Comparison of ENCODE assay signal across 23 cellular contexts in the genomic region with DNA sequence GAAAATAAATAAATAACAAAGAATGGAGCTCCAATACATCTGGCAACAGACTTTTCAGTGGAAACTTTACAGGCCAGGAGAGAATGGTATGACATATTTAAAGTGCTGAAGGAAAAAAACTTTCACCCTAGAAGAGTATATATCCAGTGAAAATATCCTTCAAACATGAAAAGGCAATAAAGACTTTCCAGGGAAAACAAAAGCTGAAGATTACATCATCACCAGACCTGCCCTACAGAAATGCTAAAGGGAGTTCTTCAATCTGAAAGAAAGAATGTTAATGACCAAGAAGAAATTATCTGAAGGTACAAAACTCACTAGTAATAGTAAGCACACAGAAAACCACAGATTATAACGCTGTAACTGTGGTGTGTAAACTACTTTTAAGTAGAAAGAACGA.
"Had no signal": no experiment of that assay in that cellular context is flagged by ENCODE, and none has a peak within 500 bp of the region (broad histone marks: within the 10 kb centered on the region; RNA-seq: fewer than 3 reads in every experiment).

No MANE protein-coding gene starts in this region.

- ATAC-seq: HepG2, Panc1, PC-3 had no signal

- H3K4me2 ChIP-seq: KMS-11, SK-N-SH had no signal

- FAIRE-seq: HepG2 had no signal

- H3K9ac ChIP-seq: KMS-11, SK-N-SH had no signal

- H3K9me3 ChIP-seq: SK-N-SH had no signal

- H3K27ac ChIP-seq: KMS-11, RWPE1 had no signal

- DNase-seq: IMR-90, Kasumi-1, MM.1S, NCI-H1092 treated with DMSO at 0.1 percent for 48 hours, NCI-H1436, NCI-H187, NCI-H2029, NCI-H2081 treated with DMSO at 0.1 percent for 48 hours, NCI-H2171, NCI-H226, NCI-H446, NCI-H510A, NCI-H524 treated with DMSO at 0.1 percent for 48 hours, NCI-H69, NCI-H774, PC-3, SHP77, SK-N-SH, SW 1271 had no signal
